10 cellular contexts compared by ENCODE assay signal in the genomic region with DNA sequence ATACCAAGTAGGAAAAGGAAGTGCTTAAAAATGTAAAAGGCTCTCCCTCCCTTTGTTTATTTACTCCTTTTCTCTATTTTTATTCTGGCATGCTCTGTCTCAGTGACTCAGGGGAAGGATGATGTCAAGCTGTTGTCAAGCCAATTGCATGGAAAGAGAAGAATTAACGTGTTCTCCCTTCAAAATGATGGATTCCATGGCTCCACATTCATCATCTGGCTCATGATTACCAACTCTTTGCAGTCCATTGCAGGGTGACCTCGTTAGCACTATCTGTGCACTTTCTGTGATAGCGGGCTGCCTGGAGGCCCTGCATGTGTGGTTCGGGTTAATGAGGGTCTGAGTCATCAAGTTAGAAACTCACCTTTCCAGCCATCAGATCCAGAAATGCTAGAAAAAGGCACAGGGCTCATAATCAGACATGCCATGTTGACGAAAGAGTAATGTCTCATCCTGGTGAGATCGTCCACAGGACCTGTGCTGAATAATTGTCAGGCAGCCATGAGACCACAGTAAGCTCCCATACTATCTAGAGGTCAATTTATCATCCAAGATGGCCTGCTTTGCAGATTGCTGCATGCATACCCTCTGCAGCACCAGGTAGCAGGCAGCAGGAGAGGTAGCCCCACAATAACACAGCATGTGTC.
DNase-seq lines count a peak whose midpoint lies in the region; ATAC-seq and TF ChIP-seq lines count a peak whose summit lies in the region.
"Had no signal": no experiment of that assay in that cellular context is flagged by ENCODE, and none has a peak within 500 bp of the region (broad histone marks: within the 10 kb centered on the region; RNA-seq: fewer than 3 reads in every experiment).

No MANE protein-coding gene starts in this region.

- DNase-seq in activated naive CD8-positive, alpha-beta T cell treated with anti-CD3 and anti-CD28 coated beads, Interleukin-2, amount 50 U/mL, for 24 hours, result no peak
- DNase-seq in activated naive CD8-positive, alpha-beta T cell treated with anti-CD3 and anti-CD28 coated beads for 36 hours, result no peak
- DNase-seq in amniotic stem cell (lab: John Stamatoyannopoulos, UW) (peak; percentile 5), hepatic stellate cell (ENCODE audit: low spot score) (peak; percentile 59), type B pancreatic cell (ENCODE audit: extremely low spot score, unreplicated experiment) (no peak), NCI-H2171 (lab: John Stamatoyannopoulos, UW) (no peak)
- DNase-seq: NCI-H146, posterior cingulate gyrus had no signal

- no peak overlapping the region for H3K27ac Mint-ChIP-seq in activated naive CD8-positive, alpha-beta T cell treated with anti-CD3 and anti-CD28 coated beads, Interleukin-2, amount 50 U/mL, for 24 hours
- no peak overlapping the region for H3K27ac Mint-ChIP-seq in activated naive CD8-positive, alpha-beta T cell treated with anti-CD3 and anti-CD28 coated beads for 36 hours
- H3K27ac Mint-ChIP-seq in type B pancreatic cell, result peak overlapping the region; percentile 61

- peaks cover 9% of the 10 kb centered on the region for H3K4me1 Mint-ChIP-seq in activated naive CD8-positive, alpha-beta T cell treated with anti-CD3 and anti-CD28 coated beads, Interleukin-2, amount 50 U/mL, for 24 hours
- peaks cover 10% of the 10 kb centered on the region for H3K4me1 Mint-ChIP-seq in activated naive CD8-positive, alpha-beta T cell treated with anti-CD3 and anti-CD28 coated beads for 36 hours
- H3K4me1 Mint-ChIP-seq in type B pancreatic cell (ENCODE audit: unreplicated experiment), result peaks cover 13% of the 10 kb centered on the region

- no peaks in the 10 kb centered on the region for H3K36me3 Mint-ChIP-seq in activated naive CD8-positive, alpha-beta T cell treated with anti-CD3 and anti-CD28 coated beads, Interleukin-2, amount 50 U/mL, for 24 hours (ENCODE audit: low read depth)
- no peaks in the 10 kb centered on the region for H3K36me3 Mint-ChIP-seq in activated naive CD8-positive, alpha-beta T cell treated with anti-CD3 and anti-CD28 coated beads for 36 hours
- H3K36me3 Mint-ChIP-seq in type B pancreatic cell, result no peaks in the 10 kb centered on the region

- H3K4me3 Mint-ChIP-seq in activated naive CD8-positive, alpha-beta T cell treated with anti-CD3 and anti-CD28 coated beads, Interleukin-2, amount 50 U/mL, for 24 hours, result no peak overlapping the region
- H3K4me3 Mint-ChIP-seq in activated naive CD8-positive, alpha-beta T cell treated with anti-CD3 and anti-CD28 coated beads for 36 hours, result no peak overlapping the region
- no peak overlapping the region for H3K4me3 Mint-ChIP-seq in type B pancreatic cell

- TF ChIP-seq CTCF in type B pancreatic cell (conservative IDR thresholded peaks at IDR 0.05), result no peak

- H3K27me3 Mint-ChIP-seq in activated naive CD8-positive, alpha-beta T cell treated with anti-CD3 and anti-CD28 coated beads, Interleukin-2, amount 50 U/mL, for 24 hours, result no peaks in the 10 kb centered on the region
- H3K27me3 Mint-ChIP-seq in activated naive CD8-positive, alpha-beta T cell treated with anti-CD3 and anti-CD28 coated beads for 36 hours, result no peaks in the 10 kb centered on the region
- no peaks in the 10 kb centered on the region for H3K27me3 Mint-ChIP-seq in type B pancreatic cell

- no peaks in the 10 kb centered on the region for H3K9me3 Mint-ChIP-seq in activated naive CD8-positive, alpha-beta T cell treated with anti-CD3 and anti-CD28 coated beads, Interleukin-2, amount 50 U/mL, for 24 hours
- peaks cover 3% of the 10 kb centered on the region for H3K9me3 Mint-ChIP-seq in activated naive CD8-positive, alpha-beta T cell treated with anti-CD3 and anti-CD28 coated beads for 36 hours
- H3K9me3 Mint-ChIP-seq in type B pancreatic cell, result peaks cover 5% of the 10 kb centered on the region

- peak; percentile 40 for ATAC-seq in activated naive CD8-positive, alpha-beta T cell treated with anti-CD3 and anti-CD28 coated beads, Interleukin-2, amount 50 U/mL, for 24 hours
- ATAC-seq in HG02763 (IDR thresholded peaks at IDR 0.05; ENCODE audit: unreplicated experiment) (no peak), GM18861 (IDR thresholded peaks at IDR 0.05; ENCODE audit: unreplicated experiment) (no peak)

Comparison
In these comparisons a context has a peak if more than half of its experiments do, and no peak if none do; other contexts are left out.
1. DNase-seq: peak in amniotic stem cell (single experiment) and hepatic stellate cell (single experiment); none in activated naive CD8-positive, alpha-beta T cell treated with anti-CD3 and anti-CD28 coated beads, Interleukin-2, amount 50 U/mL, for 24 hours (single experiment), activated naive CD8-positive, alpha-beta T cell treated with anti-CD3 and anti-CD28 coated beads for 36 hours (single experiment), type B pancreatic cell (single experiment) and NCI-H2171 (single experiment).